ENCODE assay signal across 19 cellular contexts in the genomic region with DNA sequence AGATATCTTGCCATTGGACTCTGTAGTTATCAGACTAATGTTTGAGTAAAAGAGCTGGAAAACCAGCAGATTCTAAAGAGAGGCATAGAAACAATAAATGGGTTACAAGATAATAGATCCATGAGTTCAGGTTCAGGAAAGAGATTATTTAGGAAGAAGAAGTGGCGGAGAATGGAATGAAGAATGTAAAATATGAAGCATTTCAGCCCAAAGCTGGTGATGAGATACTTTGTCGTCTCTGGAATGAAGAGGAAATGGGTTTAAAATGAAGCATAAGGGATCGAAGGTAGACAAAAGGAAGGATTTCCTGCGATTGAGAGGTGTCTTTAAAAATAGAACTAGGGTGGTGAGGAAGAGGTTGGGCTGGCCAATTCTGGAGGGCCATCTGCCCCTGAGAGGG. TPM values are rescaled to one million over a fixed set of nuclear protein-coding genes. Genes with fewer than 3 reads are reported as not detected.
A peak's percentile ranks its signal among the peaks of the same experiment; 100 is the strongest.
DNase-seq lines count a peak whose midpoint lies in the region; ATAC-seq and TF ChIP-seq lines count a peak whose summit lies in the region.
"Had no signal": no experiment of that assay in that cellular context is flagged by ENCODE, and none has a peak within 500 bp of the region (broad histone marks: within the 10 kb centered on the region; RNA-seq: fewer than 3 reads in every experiment).

No MANE protein-coding gene starts in this region.

- H3K4me3 Mint-ChIP-seq in IgD-negative memory B cell: peak overlapping the region; percentile 46 to 79 (median 59)

- peaks cover 34 to 82% (median 69%) of the 10 kb centered on the region in 10 experiments for H3K4me1 ChIP-seq in BLaER1 treated with 17β-estradiol and CSF1 and Interleukin-3, amounts not matched to agents 10 nM and 100 nM
- H3K4me1 ChIP-seq in neutrophil (ENCODE audit: control insufficient read depth in 1 of 2, insufficient read depth in 1 of 2, low read depth in 1 of 2, low read length in 1 of 2): peaks cover 29 to 30% of the 10 kb centered on the region in 2 experiments
- H3K4me1 ChIP-seq: right lobe of liver had no signal

- TF ChIP-seq CTCF in choroid plexus epithelial cell (conservative IDR thresholded peaks at IDR 0.05; ENCODE audit: low read depth, low read length) (no peak), neutrophil (IDR thresholded peaks at IDR 0.05) (no peak), omental fat pad (IDR thresholded peaks at IDR 0.05) (no peak)

- H3K4me1 Mint-ChIP-seq in IgD-negative memory B cell: peaks cover 67 to 90% (median 81%) of the 10 kb centered on the region in 3 donors

- no peaks in the 10 kb centered on the region for H3K9me3 ChIP-seq in BLaER1 treated with 17β-estradiol and CSF1 and Interleukin-3, amounts not matched to agents 10 nM and 100 nM (replicated peaks in 1 of 11)
- no peaks in the 10 kb centered on the region for H3K9me3 ChIP-seq in neutrophil
- H3K9me3 ChIP-seq: right lobe of liver had no signal

- peak overlapping the region; percentile 75 to 96 (median 90) for H3K27ac Mint-ChIP-seq in IgD-negative memory B cell

- H3K36me3 Mint-ChIP-seq in IgD-negative memory B cell: peaks cover 8% of the 10 kb centered on the region

- no peak overlapping the region for H3K4me3 ChIP-seq in BLaER1 treated with 17β-estradiol and CSF1 and Interleukin-3, amounts not matched to agents 10 nM and 100 nM
- peak overlapping the region; percentile 44 for H3K4me3 ChIP-seq in choroid plexus epithelial cell (ENCODE audit: low read depth, low read length)
- H3K4me3 ChIP-seq in neutrophil (ENCODE audit: low read depth in 1 of 2, low read length in 1 of 2): no peak overlapping the region
- H3K4me3 ChIP-seq: right lobe of liver had no signal

- H3K9me3 Mint-ChIP-seq in IgD-negative memory B cell: no peaks in the 10 kb centered on the region

- no peaks in the 10 kb centered on the region for H3K27me3 ChIP-seq in BLaER1 treated with 17β-estradiol and CSF1 and Interleukin-3, amounts not matched to agents 10 nM and 100 nM
- no peaks in the 10 kb centered on the region for H3K27me3 ChIP-seq in neutrophil
- H3K27me3 ChIP-seq: foreskin keratinocyte, right lobe of liver had no signal

- no peak overlapping the region; a peak in 1 of 22 replicates for H3K9ac ChIP-seq in BLaER1 treated with 17β-estradiol and CSF1 and Interleukin-3, amounts not matched to agents 10 nM and 100 nM

- H3K4me2 ChIP-seq in BLaER1 treated with 17β-estradiol and CSF1 and Interleukin-3, amounts not matched to agents 10 nM and 100 nM: peak overlapping the region; percentile 59 to 84 (median 73); a peak in 21 of 22 replicates

- peak overlapping the region in 9 of 11 experiments; percentile 47 to 77 (median 68); a peak in 16 of 22 replicates for H3K27ac ChIP-seq in BLaER1 treated with 17β-estradiol and CSF1 and Interleukin-3, amounts not matched to agents 10 nM and 100 nM
- peak overlapping the region; percentile 70 for H3K27ac ChIP-seq in neutrophil
- H3K27ac ChIP-seq: foreskin keratinocyte, right lobe of liver had no signal

- H4K20me1 ChIP-seq in BLaER1 treated with 17β-estradiol and CSF1 and Interleukin-3, amounts not matched to agents 10 nM and 100 nM: peaks cover 0 to 86% (median 55%) of the 10 kb centered on the region in 11 experiments; a peak in 15 of 22 replicates

- DNase-seq in choroid plexus epithelial cell (ENCODE audit: low read depth) (no peak), kidney tubule cell (ENCODE audit: low spot score) (no peak), omental fat pad (ENCODE audit: low spot score) (no peak)
- DNase-seq in activated CD4-positive, alpha-beta T cell treated with anti-CD3 and anti-CD28 coated beads, Interleukin-2, amount 50 U/mL, for 1 hour: no peak
- DNase-seq: activated CD4-positive, alpha-beta T cell treated with anti-CD3 and anti-CD28 coated beads for 48 hours; activated effector memory CD4-positive, alpha-beta T cell treated with anti-CD3 and anti-CD28 coated beads, Interleukin-2, amount 50 U/mL, for 16 hours; amygdala; cerebellar nuclear complex; foreskin keratinocyte; Karpas-422; NCI-H1092; NCI-H748 treated with DMSO at 0.1 percent for 48 hours; occipital lobe; right lobe of liver; stimulated activated CD4-positive, alpha-beta T cell treated with anti-CD3 and anti-CD28 coated beads, Interleukin-1b, Interleukin-23, amount 100 ng/mL, for 48 hours had no signal

- no peaks in the 10 kb centered on the region for H3K27me3 Mint-ChIP-seq in IgD-negative memory B cell

- peaks cover 0 to 98% (median 72%) of the 10 kb centered on the region in 11 experiments; a peak in 17 of 22 replicates for H3K36me3 ChIP-seq in BLaER1 treated with 17β-estradiol and CSF1 and Interleukin-3, amounts not matched to agents 10 nM and 100 nM
- H3K36me3 ChIP-seq in neutrophil: no peaks in the 10 kb centered on the region
- H3K36me3 ChIP-seq: right lobe of liver had no signal

- ATAC-seq in omental fat pad (ENCODE audit: low FRiP score): no peak
- no peak for ATAC-seq in GM19023 (IDR thresholded peaks at IDR 0.05; ENCODE audit: unreplicated experiment)
- ATAC-seq: right lobe of liver had no signal

RNA-seq across cellular contexts. Expression of gene BCL11A, which starts 36.6 kb away (rescaled TPM):
- polyA plus RNA-seq in IgD-negative memory B cell: 189 TPM
- total RNA-seq in omental fat pad: 1 to 10 TPM in 2 of 4 donors, under 1 TPM in 2; 0.28 to 5.0 (median 1.1) TPM
